ENCODE assay signal across 8 cellular contexts in genomic region chr1:56831874-56832693, GRCh38. TPM values are rescaled to one million over a fixed set of nuclear protein-coding genes. Genes with fewer than 3 reads are reported as not detected.
DNase-seq lines count a peak whose midpoint lies in the region; ATAC-seq and TF ChIP-seq lines count a peak whose summit lies in the region.

No MANE protein-coding gene starts in this region.

- H3K4me3 Mint-ChIP-seq in natural killer cell treated with Interleukin-12 subunit alpha and Interleukin-12 subunit beta and Interleukin-15 and Interleukin-18, amount 100 ng/mL, for 72 hours, result no peak overlapping the region
- no peak overlapping the region for H3K4me3 Mint-ChIP-seq in stimulated activated memory B cell treated with anti-CD40 and anti-IgM and Interleukin-4, amounts not matched to agents 10 μg/mL and 1 μg/mL and 100 μg/mL, for 72 hours

- peaks cover 13 to 17% of the 10 kb centered on the region in 2 donors for H3K27me3 Mint-ChIP-seq in natural killer cell treated with Interleukin-12 subunit alpha and Interleukin-12 subunit beta and Interleukin-15 and Interleukin-18, amount 100 ng/mL, for 72 hours
- peaks cover 20% of the 10 kb centered on the region for H3K27me3 Mint-ChIP-seq in stimulated activated memory B cell treated with anti-CD40 and anti-IgM and Interleukin-4, amounts not matched to agents 10 μg/mL and 1 μg/mL and 100 μg/mL, for 72 hours

- H3K79me2 ChIP-seq in OCI-LY1 (ENCODE audit: insufficient read depth, low read length), result no peaks in the 10 kb centered on the region

- no peak overlapping the region for H3K9ac ChIP-seq in OCI-LY1 (ENCODE audit: low read length)

- ATAC-seq in GM18867 (IDR thresholded peaks at IDR 0.05; ENCODE audit: unreplicated experiment) (peak; percentile 86), HG03442 (IDR thresholded peaks at IDR 0.05; ENCODE audit: unreplicated experiment) (peak; percentile 71), esophagus mucosa (peak; percentile 84)
- peak; percentile 64 to 80 for ATAC-seq in natural killer cell treated with Interleukin-12 subunit alpha and Interleukin-12 subunit beta and Interleukin-15 and Interleukin-18, amount 100 ng/mL, for 72 hours
- ATAC-seq in stimulated activated memory B cell treated with anti-CD40 and anti-IgM and Interleukin-4, amounts not matched to agents 10 μg/mL and 1 μg/mL and 100 μg/mL, for 72 hours, result peak; percentile 66

- H3K4me3 ChIP-seq in OCI-LY1 (ENCODE audit: low read depth, low read length, poor library complexity, severe bottlenecking), result no peak overlapping the region

- peak overlapping the region in 1 of 2 donors; percentile 80 for H3K27ac Mint-ChIP-seq in natural killer cell treated with Interleukin-12 subunit alpha and Interleukin-12 subunit beta and Interleukin-15 and Interleukin-18, amount 100 ng/mL, for 72 hours
- H3K27ac Mint-ChIP-seq in stimulated activated memory B cell treated with anti-CD40 and anti-IgM and Interleukin-4, amounts not matched to agents 10 μg/mL and 1 μg/mL and 100 μg/mL, for 72 hours, result no peak overlapping the region

- no peaks in the 10 kb centered on the region for H4K20me1 ChIP-seq in OCI-LY1 (ENCODE audit: insufficient read depth, low read length)

- H3K9me2 ChIP-seq in OCI-LY1 (ENCODE audit: low read depth, low read length), result no peaks in the 10 kb centered on the region

- peaks cover 8 to 25% of the 10 kb centered on the region in 2 donors for H3K4me1 Mint-ChIP-seq in natural killer cell treated with Interleukin-12 subunit alpha and Interleukin-12 subunit beta and Interleukin-15 and Interleukin-18, amount 100 ng/mL, for 72 hours (ENCODE audit: low read depth in 2 of 2)
- H3K4me1 Mint-ChIP-seq in stimulated activated memory B cell treated with anti-CD40 and anti-IgM and Interleukin-4, amounts not matched to agents 10 μg/mL and 1 μg/mL and 100 μg/mL, for 72 hours, result no peaks in the 10 kb centered on the region

- H3F3A ChIP-seq in OCI-LY1 (ENCODE audit: insufficient read depth, low read length), result no peaks in the 10 kb centered on the region

- no peak overlapping the region for H2AFZ ChIP-seq in OCI-LY1 (ENCODE audit: low read length)

- no peaks in the 10 kb centered on the region for H3K9me3 ChIP-seq in OCI-LY1 (ENCODE audit: low read length)

- no peaks in the 10 kb centered on the region for H3K27me3 ChIP-seq in OCI-LY1 (ENCODE audit: insufficient read depth, low read length)

- H3K36me3 ChIP-seq in OCI-LY1 (ENCODE audit: insufficient read depth, low read length), result no peaks in the 10 kb centered on the region

- no peak overlapping the region for H3K4me2 ChIP-seq in OCI-LY1 (ENCODE audit: low read length)

- no peaks in the 10 kb centered on the region for H3K9me3 Mint-ChIP-seq in natural killer cell treated with Interleukin-12 subunit alpha and Interleukin-12 subunit beta and Interleukin-15 and Interleukin-18, amount 100 ng/mL, for 72 hours
- H3K9me3 Mint-ChIP-seq in stimulated activated memory B cell treated with anti-CD40 and anti-IgM and Interleukin-4, amounts not matched to agents 10 μg/mL and 1 μg/mL and 100 μg/mL, for 72 hours, result no peaks in the 10 kb centered on the region

- TF ChIP-seq CTCF in OCI-LY1 (IDR thresholded peaks at IDR 0.05; ENCODE audit: low read length), result peak; percentile 90

- no peaks in the 10 kb centered on the region for H3K4me1 ChIP-seq in OCI-LY1 (ENCODE audit: insufficient read depth, low read length, severe bottlenecking)

- no peaks in the 10 kb centered on the region for H3K36me3 Mint-ChIP-seq in natural killer cell treated with Interleukin-12 subunit alpha and Interleukin-12 subunit beta and Interleukin-15 and Interleukin-18, amount 100 ng/mL, for 72 hours
- no peaks in the 10 kb centered on the region for H3K36me3 Mint-ChIP-seq in stimulated activated memory B cell treated with anti-CD40 and anti-IgM and Interleukin-4, amounts not matched to agents 10 μg/mL and 1 μg/mL and 100 μg/mL, for 72 hours

- H3K27ac ChIP-seq in OCI-LY1 (ENCODE audit: low read depth, low read length, poor library complexity, severe bottlenecking), result no peak overlapping the region

- DNase-seq in Ammon's horn (ENCODE audit: low spot score) (peak; percentile 89), activated T-cell treated with anti-CD3 and anti-CD28 coated beads for 24 hours (ENCODE audit: low read depth) (peak; percentile 62)
- DNase-seq in natural killer cell treated with Interleukin-12 subunit alpha and Interleukin-12 subunit beta and Interleukin-15 and Interleukin-18, amount 100 ng/mL, for 72 hours (ENCODE audit: low spot score), result peak; percentile 81

RNA-seq across cellular contexts. Expression of gene FYB2, which starts 12.9 kb away (rescaled TPM):
- 0.36 TPM for total RNA-seq in esophagus mucosa
- not detected for total RNA-seq in natural killer cell treated with Interleukin-12 subunit alpha and Interleukin-12 subunit beta and Interleukin-15 and Interleukin-18, amount 100 ng/mL, for 72 hours

RNA-seq across cellular contexts. Expression of gene C8A, which starts 22.5 kb away (rescaled TPM):
- not detected for total RNA-seq in esophagus mucosa
- total RNA-seq in natural killer cell treated with Interleukin-12 subunit alpha and Interleukin-12 subunit beta and Interleukin-15 and Interleukin-18, amount 100 ng/mL, for 72 hours, result not detected
